Comparison of ENCODE assay signal across 13 cellular contexts in the genomic region with DNA sequence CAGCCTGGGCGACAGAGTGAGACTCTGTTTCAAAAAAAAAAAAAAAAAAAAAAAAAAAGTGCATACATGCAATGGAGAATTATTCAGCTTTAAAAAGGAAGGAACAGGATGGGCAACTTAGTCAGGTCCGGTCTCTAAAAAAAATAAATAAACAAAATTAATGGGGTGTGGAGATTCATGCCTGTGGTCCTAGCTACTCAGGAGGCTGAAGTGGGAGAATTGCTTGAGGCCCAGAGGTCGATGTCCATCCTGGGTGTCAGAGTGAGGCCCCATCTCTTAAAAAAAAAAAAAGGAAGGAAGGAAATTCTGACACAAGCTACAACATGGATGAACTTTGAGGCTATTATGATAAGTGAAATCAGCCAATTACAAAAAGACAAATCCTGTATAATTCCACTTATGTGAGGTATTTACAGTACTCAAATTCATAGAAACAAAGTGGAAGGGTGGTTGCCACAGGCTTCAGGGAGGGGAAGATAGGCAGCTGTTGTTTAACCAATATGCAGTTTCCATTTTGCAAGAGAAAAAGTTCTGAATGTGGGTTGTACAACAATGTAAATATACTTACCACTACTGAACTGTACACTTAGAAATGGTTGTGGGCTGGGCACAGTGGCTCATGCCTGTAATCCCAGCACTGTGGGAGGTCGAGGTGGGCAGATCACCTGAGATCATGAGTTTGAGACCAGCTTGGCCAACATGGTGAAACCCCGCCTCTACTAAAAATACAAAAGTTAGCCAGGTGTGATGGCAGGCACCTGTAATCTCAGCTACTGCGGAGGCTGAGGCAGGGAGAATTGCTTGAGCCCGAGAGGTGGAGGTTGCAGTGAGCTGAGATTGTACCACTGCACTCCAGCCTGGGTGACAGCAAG. TPM values are rescaled to one million over a fixed set of nuclear protein-coding genes. Genes with fewer than 3 reads are reported as not detected.
A peak's percentile ranks its signal among the peaks of the same experiment; 100 is the strongest.
DNase-seq lines count a peak whose midpoint lies in the region; ATAC-seq and TF ChIP-seq lines count a peak whose summit lies in the region.
"Had no signal": no experiment of that assay in that cellular context is flagged by ENCODE, and none has a peak within 500 bp of the region (broad histone marks: within the 10 kb centered on the region; RNA-seq: fewer than 3 reads in every experiment).

No MANE protein-coding gene starts in this region.

- H3K9me3 Mint-ChIP-seq in naive B cell, result peaks cover 0 to 9% (median 5%) of the 10 kb centered on the region in 7 donors
- H3K9me3 Mint-ChIP-seq: CD8-positive, alpha-beta memory T cell had no signal

- H3K9me3 ChIP-seq in MM.1S (replicated peaks; ENCODE audit: insufficient read depth, low read length) (no peaks in the 10 kb centered on the region), uterus (no peaks in the 10 kb centered on the region), left lung (no peaks in the 10 kb centered on the region)

- DNase-seq in MM.1S (no peak), naive B cell (peak; percentile 19), uterus (no peak), left lung (no peak), occipital lobe (lab: John Stamatoyannopoulos, UW) (no peak), GM19240 (ENCODE audit: insufficient read length, low spot score) (no peak)
- DNase-seq: activated CD4-positive, alpha-beta T cell treated with anti-CD3 and anti-CD28 coated beads for 48 hours; CD8-positive, alpha-beta memory T cell; NCI-H446; SHP77 treated with DMSO at 0.1 percent for 48 hours had no signal

- no peaks in the 10 kb centered on the region for H3K9me2 ChIP-seq in MM.1S (replicated peaks; ENCODE audit: insufficient read depth, low read length)

- no peaks in the 10 kb centered on the region for H3K79me2 ChIP-seq in MM.1S (ENCODE audit: low read length)

- TF ChIP-seq CTCF in MM.1S (IDR thresholded peaks at IDR 0.05; ENCODE audit: low read length), result no peak
- no peak for TF ChIP-seq CTCF in uterus (IDR thresholded peaks at IDR 0.05)
- no peak for TF ChIP-seq CTCF in left lung (IDR thresholded peaks at IDR 0.05)

- peak; percentile 7 for ATAC-seq in GM18870 (IDR thresholded peaks at IDR 0.05; ENCODE audit: unreplicated experiment)
- peak; percentile 19 for ATAC-seq in HG02588 (IDR thresholded peaks at IDR 0.05; ENCODE audit: unreplicated experiment)
- ATAC-seq in naive B cell (ENCODE audit: low read depth in 2 of 2), result peak; percentile 22 to 32
- ATAC-seq in left lung, result no peak

- H3K36me3 Mint-ChIP-seq in naive B cell, result no peaks in the 10 kb centered on the region

- H3K27ac ChIP-seq in MM.1S (ENCODE audit: low read length) (peak overlapping the region; percentile 72; the same call in 1 of the 2 replicates), uterus (no peak overlapping the region), left lung (no peak overlapping the region)

- no peaks in the 10 kb centered on the region for H3K36me3 ChIP-seq in MM.1S (replicated peaks; ENCODE audit: insufficient read depth, low read length)
- H3K36me3 ChIP-seq in uterus, result no peaks in the 10 kb centered on the region
- no peaks in the 10 kb centered on the region for H3K36me3 ChIP-seq in left lung

- H3K27ac Mint-ChIP-seq in naive B cell, result peak overlapping the region; percentile 87 to 98 (median 96)

- H3K4me3 ChIP-seq in MM.1S (ENCODE audit: low read length) (no peak overlapping the region), uterus (no peak overlapping the region), left lung (no peak overlapping the region)

- H3K4me2 ChIP-seq in MM.1S (ENCODE audit: low read depth, low read length), result peak overlapping the region; percentile 65; the same call in 1 of the 2 replicates

- no peaks in the 10 kb centered on the region for H3K27me3 Mint-ChIP-seq in naive B cell

- peak overlapping the region; percentile 6; the same call in 1 of the 2 replicates for H3K9ac ChIP-seq in MM.1S (ENCODE audit: low read length)

- peaks cover 14% of the 10 kb centered on the region for H3F3A ChIP-seq in MM.1S (ENCODE audit: insufficient read depth, low read length)

- no peaks in the 10 kb centered on the region for H3K27me3 ChIP-seq in MM.1S (replicated peaks; ENCODE audit: insufficient read depth, low read length)
- H3K27me3 ChIP-seq in uterus, result no peaks in the 10 kb centered on the region
- H3K27me3 ChIP-seq in left lung, result no peaks in the 10 kb centered on the region

- H2AFZ ChIP-seq in MM.1S (ENCODE audit: low read length), result peak overlapping the region; percentile 62

- peaks cover 37 to 70% (median 46%) of the 10 kb centered on the region in 3 donors for H3K4me1 Mint-ChIP-seq in naive B cell
- H3K4me1 Mint-ChIP-seq: CD8-positive, alpha-beta memory T cell had no signal

- H4K20me1 ChIP-seq in MM.1S (ENCODE audit: insufficient read depth, low read length), result no peaks in the 10 kb centered on the region

- intact Hi-C loops in uterus (cut with DNase I; ENCODE audit: low total_unique reads) (loop anchor here (2.0 kb wide), 1 partner anchor 24 kb away; no protein-coding TSS in a partner anchor), left lung (cut with DNase I) (no loop called here)

- H3K4me3 Mint-ChIP-seq in naive B cell, result peak overlapping the region; percentile 56 to 90 (median 77)
- H3K4me3 Mint-ChIP-seq: CD8-positive, alpha-beta memory T cell had no signal

- no peak for TF ChIP-seq POLR2A in uterus (IDR thresholded peaks at IDR 0.05)

- H3K4me1 ChIP-seq in MM.1S (ENCODE audit: low read length), result peaks cover 15% of the 10 kb centered on the region
- no peaks in the 10 kb centered on the region for H3K4me1 ChIP-seq in uterus
- H3K4me1 ChIP-seq in left lung, result peaks cover 0 to 16% of the 10 kb centered on the region in 2 donors

RNA-seq across cellular contexts. Expression of gene APOF, which starts 12.3 kb away (rescaled TPM):
- not detected for polyA plus RNA-seq in naive B cell (ENCODE audit: low read depth in 6 of 6)
- not detected for total RNA-seq in uterus
- total RNA-seq in left lung, result not detected
- total RNA-seq in occipital lobe, result not detected
- total RNA-seq: CD8-positive, alpha-beta memory T cell; chondrocyte had no signal
- polyA plus RNA-seq: CD8-positive, alpha-beta memory T cell had no signal

RNA-seq across cellular contexts. Expression of gene STAT2, which starts 15.1 kb away (rescaled TPM):
- 100 to 1,000 TPM; 119 to 150 (median 131) TPM for polyA plus RNA-seq in naive B cell (ENCODE audit: low read depth in 6 of 6)
- total RNA-seq in uterus, result 100 to 1,000 TPM in 2 of 4 donors, 10 to 100 TPM in 2; 63.2 to 173 (median 122) TPM
- total RNA-seq in left lung, result 100 to 1,000 TPM; 175 to 187 TPM
- total RNA-seq in occipital lobe, result 84.4 TPM

RNA-seq across cellular contexts. Expression of gene IL23A, which starts 36.3 kb away (rescaled TPM):
- polyA plus RNA-seq in naive B cell (ENCODE audit: low read depth in 6 of 6), result 10 to 100 TPM in 4 of 6 donors, 1 to 10 TPM in 2; 8.0 to 15.6 (median 12.9) TPM
- under 1 TPM in 1 of 4 donors, not detected in 3; 0.97 TPM for total RNA-seq in uterus
- 1 to 10 TPM in 1 of 2 donors, under 1 TPM in 1; 0.73 to 1.0 TPM for total RNA-seq in left lung
- not detected for total RNA-seq in occipital lobe
- total RNA-seq: chondrocyte had no signal

RNA-seq across cellular contexts. Expression of gene PAN2, which starts 41.2 kb away (rescaled TPM):
- 10 to 100 TPM in 5 of 6 donors, 1 to 10 TPM in 1; 10.0 to 15.3 (median 13.6) TPM for polyA plus RNA-seq in naive B cell (ENCODE audit: low read depth in 6 of 6)
- total RNA-seq in uterus (100 to 1,000 TPM in 1 of 4 donors, 10 to 100 TPM in 3; 33.2 to 104 (median 50.6) TPM), left lung (10 to 100 TPM; 49.9 to 58.4 TPM), occipital lobe (29.9 TPM)

RNA-seq across cellular contexts. Expression of gene CNPY2, which starts 59.2 kb away (rescaled TPM):
- 100 to 1,000 TPM; 134 to 210 (median 152) TPM for polyA plus RNA-seq in naive B cell (ENCODE audit: low read depth in 6 of 6)
- total RNA-seq in uterus, result 10 to 100 TPM; 33.5 to 83.5 (median 67.3) TPM
- 100 to 1,000 TPM; 135 to 152 TPM for total RNA-seq in left lung
- 40.4 TPM for total RNA-seq in occipital lobe
